Comparison of ENCODE assay signal across 1 cellular context in genomic region chr22:40218723-40219294, GRCh38.
A peak's percentile ranks its signal among the peaks of the same experiment; 100 is the strongest.
TF ChIP-seq lines count a peak whose summit lies in the region.

No MANE protein-coding gene starts in this region.

TF ChIP-seq in HEK293, 187 proteins besides CTCF, POLR2A, EP300 and RAD21 (continued from another document):
- TF ChIP-seq, protein P1, sequence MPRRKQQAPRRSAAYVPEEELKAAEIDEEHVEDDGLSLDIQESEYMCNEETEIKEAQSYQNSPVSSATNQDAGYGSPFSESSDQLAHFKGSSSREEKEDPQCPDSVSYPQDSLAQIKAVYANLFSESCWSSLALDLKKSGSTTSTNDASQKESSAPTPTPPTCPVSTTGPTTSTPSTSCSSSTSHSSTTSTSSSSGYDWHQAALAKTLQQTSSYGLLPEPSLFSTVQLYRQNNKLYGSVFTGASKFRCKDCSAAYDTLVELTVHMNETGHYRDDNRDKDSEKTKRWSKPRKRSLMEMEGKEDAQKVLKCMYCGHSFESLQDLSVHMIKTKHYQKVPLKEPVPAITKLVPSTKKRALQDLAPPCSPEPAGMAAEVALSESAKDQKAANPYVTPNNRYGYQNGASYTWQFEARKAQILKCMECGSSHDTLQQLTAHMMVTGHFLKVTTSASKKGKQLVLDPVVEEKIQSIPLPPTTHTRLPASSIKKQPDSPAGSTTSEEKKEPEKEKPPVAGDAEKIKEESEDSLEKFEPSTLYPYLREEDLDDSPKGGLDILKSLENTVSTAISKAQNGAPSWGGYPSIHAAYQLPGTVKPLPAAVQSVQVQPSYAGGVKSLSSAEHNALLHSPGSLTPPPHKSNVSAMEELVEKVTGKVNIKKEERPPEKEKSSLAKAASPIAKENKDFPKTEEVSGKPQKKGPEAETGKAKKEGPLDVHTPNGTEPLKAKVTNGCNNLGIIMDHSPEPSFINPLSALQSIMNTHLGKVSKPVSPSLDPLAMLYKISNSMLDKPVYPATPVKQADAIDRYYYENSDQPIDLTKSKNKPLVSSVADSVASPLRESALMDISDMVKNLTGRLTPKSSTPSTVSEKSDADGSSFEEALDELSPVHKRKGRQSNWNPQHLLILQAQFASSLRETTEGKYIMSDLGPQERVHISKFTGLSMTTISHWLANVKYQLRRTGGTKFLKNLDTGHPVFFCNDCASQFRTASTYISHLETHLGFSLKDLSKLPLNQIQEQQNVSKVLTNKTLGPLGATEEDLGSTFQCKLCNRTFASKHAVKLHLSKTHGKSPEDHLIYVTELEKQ (tag by site-specific recombination; IDR thresholded peaks at IDR 0.05; ENCODE audit: borderline replicate concordance): 0 out of 2 replicates have a peak, but pooled peaks have one; percentile 16
- TF ChIP-seq, protein P2, sequence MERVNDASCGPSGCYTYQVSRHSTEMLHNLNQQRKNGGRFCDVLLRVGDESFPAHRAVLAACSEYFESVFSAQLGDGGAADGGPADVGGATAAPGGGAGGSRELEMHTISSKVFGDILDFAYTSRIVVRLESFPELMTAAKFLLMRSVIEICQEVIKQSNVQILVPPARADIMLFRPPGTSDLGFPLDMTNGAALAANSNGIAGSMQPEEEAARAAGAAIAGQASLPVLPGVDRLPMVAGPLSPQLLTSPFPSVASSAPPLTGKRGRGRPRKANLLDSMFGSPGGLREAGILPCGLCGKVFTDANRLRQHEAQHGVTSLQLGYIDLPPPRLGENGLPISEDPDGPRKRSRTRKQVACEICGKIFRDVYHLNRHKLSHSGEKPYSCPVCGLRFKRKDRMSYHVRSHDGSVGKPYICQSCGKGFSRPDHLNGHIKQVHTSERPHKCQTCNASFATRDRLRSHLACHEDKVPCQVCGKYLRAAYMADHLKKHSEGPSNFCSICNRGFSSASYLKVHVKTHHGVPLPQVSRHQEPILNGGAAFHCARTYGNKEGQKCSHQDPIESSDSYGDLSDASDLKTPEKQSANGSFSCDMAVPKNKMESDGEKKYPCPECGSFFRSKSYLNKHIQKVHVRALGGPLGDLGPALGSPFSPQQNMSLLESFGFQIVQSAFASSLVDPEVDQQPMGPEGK (tag by site-specific recombination; IDR thresholded peaks at IDR 0.05): no peak
- TF ChIP-seq PRDM1 (tag by site-specific recombination; IDR thresholded peaks at IDR 0.05) (0 out of 2 replicates have a peak, but pooled peaks have one; percentile 16), TRIM28 (IDR thresholded peaks at IDR 0.05; ENCODE audit: borderline replicate concordance, low read length) (no peak), ZNF768 (tag by site-specific recombination; IDR thresholded peaks at IDR 0.05) (no peak), ZNF629 (tag by site-specific recombination; IDR thresholded peaks at IDR 0.05) (peak; percentile 93), ZNF48 (tag by site-specific recombination; IDR thresholded peaks at IDR 0.05) (no peak), ZNF366 (tag by site-specific recombination; conservative IDR thresholded peaks at IDR 0.05) (0 out of 2 replicates have a peak, but pooled peaks have one; percentile 12), SP7 (tag by site-specific recombination; IDR thresholded peaks at IDR 0.05) (peak; percentile 23; the same call in 1 of the 2 replicates), REST (tag by site-specific recombination; IDR thresholded peaks at IDR 0.05) (no peak), ZNF335 (tag by site-specific recombination; conservative IDR thresholded peaks at IDR 0.05) (peak; percentile 41; the same call in 1 of the 2 replicates), PRDM10 (tag by site-specific recombination; IDR thresholded peaks at IDR 0.05) (0 out of 2 replicates have a peak, but pooled peaks have one; percentile 53), ZBTB17 (tag by site-specific recombination; IDR thresholded peaks at IDR 0.05) (0 out of 2 replicates have a peak, but pooled peaks have one; percentile 49), ZNF416 (tag by site-specific recombination; IDR thresholded peaks at IDR 0.05) (no peak), GLIS1 (tag by site-specific recombination; IDR thresholded peaks at IDR 0.05) (peak; percentile 56), ZXDB (tag by site-specific recombination; IDR thresholded peaks at IDR 0.05) (0 out of 2 replicates have a peak, but pooled peaks have one; percentile 19), KLF7 (tag by site-specific recombination; IDR thresholded peaks at IDR 0.05; ENCODE audit: borderline replicate concordance) (no peak)
- TF ChIP-seq, protein P3, sequence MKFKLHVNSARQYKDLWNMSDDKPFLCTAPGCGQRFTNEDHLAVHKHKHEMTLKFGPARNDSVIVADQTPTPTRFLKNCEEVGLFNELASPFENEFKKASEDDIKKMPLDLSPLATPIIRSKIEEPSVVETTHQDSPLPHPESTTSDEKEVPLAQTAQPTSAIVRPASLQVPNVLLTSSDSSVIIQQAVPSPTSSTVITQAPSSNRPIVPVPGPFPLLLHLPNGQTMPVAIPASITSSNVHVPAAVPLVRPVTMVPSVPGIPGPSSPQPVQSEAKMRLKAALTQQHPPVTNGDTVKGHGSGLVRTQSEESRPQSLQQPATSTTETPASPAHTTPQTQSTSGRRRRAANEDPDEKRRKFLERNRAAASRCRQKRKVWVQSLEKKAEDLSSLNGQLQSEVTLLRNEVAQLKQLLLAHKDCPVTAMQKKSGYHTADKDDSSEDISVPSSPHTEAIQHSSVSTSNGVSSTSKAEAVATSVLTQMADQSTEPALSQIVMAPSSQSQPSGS (tag by site-specific recombination; IDR thresholded peaks at IDR 0.05; ENCODE audit: low read depth): peak; percentile 95
